13 cellular contexts compared by ENCODE assay signal in the genomic region with DNA sequence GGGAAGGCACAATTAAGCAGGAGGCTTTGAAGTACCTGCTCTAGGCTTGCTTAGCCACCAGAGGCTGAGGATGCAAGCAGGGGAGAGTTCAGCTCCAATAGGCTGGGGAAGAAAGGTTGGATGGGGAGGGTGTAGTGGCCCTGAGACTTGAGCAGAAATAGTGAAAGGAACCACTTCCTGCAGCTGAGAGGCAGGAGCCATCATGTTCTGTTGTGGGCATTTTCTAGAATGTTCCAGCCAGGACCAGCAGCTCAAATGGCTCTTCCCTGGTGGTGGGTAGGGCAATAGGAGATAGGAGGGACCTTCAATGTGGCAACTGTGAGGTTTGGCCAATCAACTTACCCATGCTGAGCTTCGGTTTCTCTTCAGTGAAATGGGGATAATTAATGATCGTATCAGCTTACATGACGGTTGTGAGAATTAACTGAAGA.
DNase-seq lines count a peak whose midpoint lies in the region; ATAC-seq and TF ChIP-seq lines count a peak whose summit lies in the region.
"Had no signal": no experiment of that assay in that cellular context is flagged by ENCODE, and none has a peak within 500 bp of the region (broad histone marks: within the 10 kb centered on the region; RNA-seq: fewer than 3 reads in every experiment).

No MANE protein-coding gene starts in this region.

- no peaks in the 10 kb centered on the region for H3K27me3 ChIP-seq in thyroid gland

- H3K27me3 Mint-ChIP-seq in WTC11 (ENCODE audit: low read depth), result no peaks in the 10 kb centered on the region
- H3K27me3 Mint-ChIP-seq in nephron progenitor cell (ENCODE audit: low read depth, poor library complexity), result peaks cover 8% of the 10 kb centered on the region
- no peaks in the 10 kb centered on the region for H3K27me3 Mint-ChIP-seq in activated CD4-positive, alpha-beta T cell treated with anti-CD3 and anti-CD28 coated beads for 36 hours

- DNase-seq in NCI-H146 treated with DMSO at 0.1 percent for 48 hours (lab: John Stamatoyannopoulos, UW; ENCODE audit: unreplicated experiment) (peak; percentile 20), NCI-H146 (lab: John Stamatoyannopoulos, UW) (no peak), NCI-H1105 (lab: John Stamatoyannopoulos, UW) (peak; percentile 95), WTC11 (ENCODE audit: low spot score) (no peak), nephron progenitor cell (no peak), thyroid gland (no peak), H4 (ENCODE audit: low spot score) (no peak)
- no peak for DNase-seq in activated CD4-positive, alpha-beta T cell treated with anti-CD3 and anti-CD28 coated beads for 36 hours
- DNase-seq: lower lobe of right lung; NCI-H524; RPMI8226; stimulated activated CD4-positive, alpha-beta T cell treated with anti-CD3 and anti-CD28 coated beads, Interleukin-4, amount 100 ng/mL, for 4 hours had no signal

- no peaks in the 10 kb centered on the region for H3K36me3 Mint-ChIP-seq in WTC11
- peaks cover 21% of the 10 kb centered on the region for H3K36me3 Mint-ChIP-seq in nephron progenitor cell (ENCODE audit: low read depth)
- H3K36me3 Mint-ChIP-seq in activated CD4-positive, alpha-beta T cell treated with anti-CD3 and anti-CD28 coated beads for 36 hours (ENCODE audit: low read depth), result no peaks in the 10 kb centered on the region
- H3K36me3 Mint-ChIP-seq: stimulated activated effector memory CD8-positive, alpha-beta T cell treated with anti-CD3 and anti-CD28 coated beads, Interleukin-12 subunit alpha, Interleukin-12 subunit beta, amount 100 ng/mL, for 72 hours had no signal

- no peaks in the 10 kb centered on the region for H3K36me3 ChIP-seq in thyroid gland
- H3K36me3 ChIP-seq: lower lobe of right lung had no signal

- peaks cover 25% of the 10 kb centered on the region for H3K4me1 Mint-ChIP-seq in WTC11
- peaks cover 51% of the 10 kb centered on the region for H3K4me1 Mint-ChIP-seq in nephron progenitor cell
- peaks cover 3% of the 10 kb centered on the region for H3K4me1 Mint-ChIP-seq in activated CD4-positive, alpha-beta T cell treated with anti-CD3 and anti-CD28 coated beads for 36 hours

- intact Hi-C loops in thyroid gland (cut with DNase I), result no loop called here
- intact Hi-C loops in activated CD4-positive, alpha-beta T cell treated with anti-CD3 and anti-CD28 coated beads for 36 hours (cut with DNase I, micrococcal nuclease), result no loop called here

- no peak for TF ChIP-seq CTCF in WTC11 (IDR thresholded peaks at IDR 0.05)
- TF ChIP-seq CTCF in nephron progenitor cell (IDR thresholded peaks at IDR 0.05), result no peak
- TF ChIP-seq CTCF in thyroid gland (IDR thresholded peaks at IDR 0.05), result no peak

- H3K9me3 ChIP-seq in thyroid gland, result no peaks in the 10 kb centered on the region
- H3K9me3 ChIP-seq: lower lobe of right lung had no signal

- H3K4me3 Mint-ChIP-seq in WTC11, result no peak overlapping the region
- no peak overlapping the region for H3K4me3 Mint-ChIP-seq in nephron progenitor cell
- no peak overlapping the region for H3K4me3 Mint-ChIP-seq in activated CD4-positive, alpha-beta T cell treated with anti-CD3 and anti-CD28 coated beads for 36 hours
- H3K4me3 Mint-ChIP-seq: stimulated activated effector memory CD8-positive, alpha-beta T cell treated with anti-CD3 and anti-CD28 coated beads, Interleukin-12 subunit alpha, Interleukin-12 subunit beta, amount 100 ng/mL, for 72 hours had no signal

- H3K4me3 ChIP-seq in thyroid gland (replicated peaks in 1 of 3), result no peak overlapping the region
- H3K4me3 ChIP-seq: lower lobe of right lung had no signal

- 93 to 98% methylated on average over 3 of the region's 3 CpGs for WGBS in thyroid gland, 2 donors

- no peaks in the 10 kb centered on the region for H3K4me1 ChIP-seq in thyroid gland

- H3K27ac Mint-ChIP-seq in WTC11, result peak overlapping the region; percentile 71; the same call in 1 of the 2 replicates
- H3K27ac Mint-ChIP-seq in nephron progenitor cell, result peak overlapping the region; percentile 94
- no peak overlapping the region for H3K27ac Mint-ChIP-seq in activated CD4-positive, alpha-beta T cell treated with anti-CD3 and anti-CD28 coated beads for 36 hours
- H3K27ac Mint-ChIP-seq: stimulated activated effector memory CD8-positive, alpha-beta T cell treated with anti-CD3 and anti-CD28 coated beads, Interleukin-12 subunit alpha, Interleukin-12 subunit beta, amount 100 ng/mL, for 72 hours had no signal

- TF ChIP-seq POLR2A in thyroid gland (IDR thresholded peaks at IDR 0.05), result no peak

- CTCF ChIA-PET in WTC11 (lab: Charles Lee), result interaction anchor here (1.1 to 2.9 kb wide), 4 partner anchors 9 to 230 kb away, joined by 3 to 19 read pairs (median 6); no protein-coding TSS in a partner anchor
- CTCF ChIA-PET in activated CD4-positive, alpha-beta T cell treated with anti-CD3 and anti-CD28 coated beads for 36 hours (lab: Charles Lee), result interaction anchor here (0.5 to 1.5 kb wide), 4 partner anchors 9 to 614 kb away, joined by 3 to 4 read pairs (median 4); no protein-coding TSS in a partner anchor

- no peak overlapping the region for H3K27ac ChIP-seq in thyroid gland
- H3K27ac ChIP-seq: lower lobe of right lung had no signal

- ATAC-seq in WTC11, result peak; percentile 31
- no peak for ATAC-seq in activated CD4-positive, alpha-beta T cell treated with anti-CD3 and anti-CD28 coated beads for 36 hours
- ATAC-seq: lower lobe of right lung; stimulated activated effector memory CD8-positive, alpha-beta T cell treated with anti-CD3 and anti-CD28 coated beads, Interleukin-12 subunit alpha, Interleukin-12 subunit beta, amount 100 ng/mL, for 72 hours had no signal

- POLR2A ChIA-PET in WTC11 (lab: Charles Lee), result interaction anchor here (0.8 kb wide), 1 partner anchor 9 kb away, joined by 3 read pairs; no protein-coding TSS in a partner anchor
- POLR2A ChIA-PET in activated CD4-positive, alpha-beta T cell treated with anti-CD3 and anti-CD28 coated beads for 36 hours (lab: Charles Lee), result no interaction called here

- H3K9me3 Mint-ChIP-seq in WTC11 (no peaks in the 10 kb centered on the region), nephron progenitor cell (peaks cover 13% of the 10 kb centered on the region)
- H3K9me3 Mint-ChIP-seq in activated CD4-positive, alpha-beta T cell treated with anti-CD3 and anti-CD28 coated beads for 36 hours (ENCODE audit: low read depth), result peaks cover 4% of the 10 kb centered on the region
- H3K9me3 Mint-ChIP-seq: stimulated activated effector memory CD8-positive, alpha-beta T cell treated with anti-CD3 and anti-CD28 coated beads, Interleukin-12 subunit alpha, Interleukin-12 subunit beta, amount 100 ng/mL, for 72 hours had no signal

TF ChIP-seq in WTC11, 78 proteins besides CTCF, POLR2A, EP300 and RAD21:
- TF ChIP-seq, protein P1, sequence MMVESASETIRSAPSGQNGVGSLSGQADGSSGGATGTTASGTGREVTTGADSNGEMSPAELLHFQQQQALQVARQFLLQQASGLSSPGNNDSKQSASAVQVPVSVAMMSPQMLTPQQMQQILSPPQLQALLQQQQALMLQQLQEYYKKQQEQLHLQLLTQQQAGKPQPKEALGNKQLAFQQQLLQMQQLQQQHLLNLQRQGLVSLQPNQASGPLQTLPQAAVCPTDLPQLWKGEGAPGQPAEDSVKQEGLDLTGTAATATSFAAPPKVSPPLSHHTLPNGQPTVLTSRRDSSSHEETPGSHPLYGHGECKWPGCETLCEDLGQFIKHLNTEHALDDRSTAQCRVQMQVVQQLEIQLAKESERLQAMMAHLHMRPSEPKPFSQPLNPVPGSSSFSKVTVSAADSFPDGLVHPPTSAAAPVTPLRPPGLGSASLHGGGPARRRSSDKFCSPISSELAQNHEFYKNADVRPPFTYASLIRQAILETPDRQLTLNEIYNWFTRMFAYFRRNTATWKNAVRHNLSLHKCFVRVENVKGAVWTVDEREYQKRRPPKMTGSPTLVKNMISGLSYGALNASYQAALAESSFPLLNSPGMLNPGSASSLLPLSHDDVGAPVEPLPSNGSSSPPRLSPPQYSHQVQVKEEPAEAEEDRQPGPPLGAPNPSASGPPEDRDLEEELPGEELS (CRISPR knock-in tag; IDR thresholded peaks at IDR 0.05), result no peak
- TF ChIP-seq HMGA2 (CRISPR knock-in tag; IDR thresholded peaks at IDR 0.05) (no peak), ZNF232 (CRISPR knock-in tag; IDR thresholded peaks at IDR 0.05) (no peak), MXD4 (CRISPR knock-in tag; IDR thresholded peaks at IDR 0.05; ENCODE audit: borderline replicate concordance) (no peak), GRHL2 (CRISPR knock-in tag; IDR thresholded peaks at IDR 0.05; ENCODE audit: insufficient replicate concordance, severe bottlenecking) (no peak), GTF2I (CRISPR knock-in tag; conservative IDR thresholded peaks at IDR 0.05) (no peak), ZNF416 (CRISPR knock-in tag; IDR thresholded peaks at IDR 0.05) (no peak)
- TF ChIP-seq, protein P2, sequence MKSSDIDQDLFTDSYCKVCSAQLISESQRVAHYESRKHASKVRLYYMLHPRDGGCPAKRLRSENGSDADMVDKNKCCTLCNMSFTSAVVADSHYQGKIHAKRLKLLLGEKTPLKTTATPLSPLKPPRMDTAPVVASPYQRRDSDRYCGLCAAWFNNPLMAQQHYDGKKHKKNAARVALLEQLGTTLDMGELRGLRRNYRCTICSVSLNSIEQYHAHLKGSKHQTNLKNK (CRISPR knock-in tag; IDR thresholded peaks at IDR 0.05), result no peak
- TF ChIP-seq, protein P3, sequence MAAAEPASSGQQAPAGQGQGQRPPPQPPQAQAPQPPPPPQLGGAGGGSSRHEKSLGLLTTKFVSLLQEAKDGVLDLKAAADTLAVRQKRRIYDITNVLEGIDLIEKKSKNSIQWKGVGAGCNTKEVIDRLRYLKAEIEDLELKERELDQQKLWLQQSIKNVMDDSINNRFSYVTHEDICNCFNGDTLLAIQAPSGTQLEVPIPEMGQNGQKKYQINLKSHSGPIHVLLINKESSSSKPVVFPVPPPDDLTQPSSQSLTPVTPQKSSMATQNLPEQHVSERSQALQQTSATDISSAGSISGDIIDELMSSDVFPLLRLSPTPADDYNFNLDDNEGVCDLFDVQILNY (CRISPR knock-in tag; IDR thresholded peaks at IDR 0.05), result no peak
- TF ChIP-seq, protein P4, sequence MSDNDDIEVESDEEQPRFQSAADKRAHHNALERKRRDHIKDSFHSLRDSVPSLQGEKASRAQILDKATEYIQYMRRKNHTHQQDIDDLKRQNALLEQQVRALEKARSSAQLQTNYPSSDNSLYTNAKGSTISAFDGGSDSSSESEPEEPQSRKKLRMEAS (CRISPR knock-in tag; IDR thresholded peaks at IDR 0.05), result no peak

Comparison
In these comparisons a context has a peak if more than half of its experiments do, and no peak if none do; other contexts are left out.
1. DNase-seq: peak in NCI-H146 treated with DMSO at 0.1 percent for 48 hours (single experiment) and NCI-H1105 (single experiment); none in NCI-H146 (single experiment), WTC11 (single experiment), nephron progenitor cell (single experiment), thyroid gland (0 of 2), activated CD4-positive, alpha-beta T cell treated with anti-CD3 and anti-CD28 coated beads for 36 hours (single experiment) and H4 (single experiment).